ENCODE assay signal across 9 cellular contexts in genomic region chr3:50570508-50571279, GRCh38. TPM values are rescaled to one million over a fixed set of nuclear protein-coding genes. Genes with fewer than 3 reads are reported as not detected.
A peak's percentile ranks its signal among the peaks of the same experiment; 100 is the strongest.
DNase-seq lines count a peak whose midpoint lies in the region; ATAC-seq and TF ChIP-seq lines count a peak whose summit lies in the region.
"Had no signal": no experiment of that assay in that cellular context is flagged by ENCODE, and none has a peak within 500 bp of the region (broad histone marks: within the 10 kb centered on the region; RNA-seq: fewer than 3 reads in every experiment).

No MANE protein-coding gene starts in this region.

- peaks cover 57% of the 10 kb centered on the region for H3K4me1 Mint-ChIP-seq in activated CD8-positive, alpha-beta T cell treated with anti-CD3 and anti-CD28 coated beads for 36 hours (ENCODE audit: low read depth)
- peaks cover 3% of the 10 kb centered on the region for H3K4me1 Mint-ChIP-seq in glutamatergic neuron (ENCODE audit: low read depth, unreplicated experiment)

- H3K4me3 Mint-ChIP-seq in activated CD8-positive, alpha-beta T cell treated with anti-CD3 and anti-CD28 coated beads for 36 hours: peak overlapping the region; percentile 91
- peak overlapping the region; percentile 94 for H3K4me3 Mint-ChIP-seq in glutamatergic neuron (ENCODE audit: unreplicated experiment)

- peak; percentile 68 for DNase-seq in activated CD8-positive, alpha-beta memory T cell treated with anti-CD3 and anti-CD28 coated beads for 24 hours
- DNase-seq in activated CD8-positive, alpha-beta memory T cell treated with anti-CD3 and anti-CD28 coated beads, Interleukin-2, amount 50 U/mL, for 4 hours: no peak
- DNase-seq in activated CD8-positive, alpha-beta T cell treated with anti-CD3 and anti-CD28 coated beads for 36 hours: peak; percentile 30
- DNase-seq in glutamatergic neuron (no peak), NCI-H1436 treated with DMSO at 0.1 percent for 48 hours (lab: John Stamatoyannopoulos, UW) (no peak), amygdala (lab: John Stamatoyannopoulos, UW) (no peak)
- DNase-seq in stimulated activated naive CD8-positive, alpha-beta T cell treated with anti-CD3 and anti-CD28 coated beads, Interleukin-15, Interleukin-2, amounts not matched to agents 100 U/mL and 50 U/mL, for 24 hours: peak; percentile 28
- no peak for DNase-seq in stimulated activated CD4-positive, alpha-beta T cell treated with anti-CD3 and anti-CD28 coated beads, Interleukin-12 subunit alpha, Interleukin-12 subunit beta, amount 100 ng/mL, for 4 hours
- DNase-seq: C1 segment of cervical spinal cord had no signal

- no peaks in the 10 kb centered on the region for H3K9me3 Mint-ChIP-seq in activated CD8-positive, alpha-beta T cell treated with anti-CD3 and anti-CD28 coated beads for 36 hours
- peaks cover 6% of the 10 kb centered on the region for H3K9me3 Mint-ChIP-seq in glutamatergic neuron (ENCODE audit: unreplicated experiment)

- no peak for ATAC-seq in activated CD8-positive, alpha-beta T cell treated with anti-CD3 and anti-CD28 coated beads for 36 hours
- ATAC-seq in stimulated activated naive CD8-positive, alpha-beta T cell treated with anti-CD3 and anti-CD28 coated beads, Interleukin-15, Interleukin-2, amounts not matched to agents 100 U/mL and 50 U/mL, for 24 hours: no peak

- POLR2A ChIA-PET in activated CD8-positive, alpha-beta T cell treated with anti-CD3 and anti-CD28 coated beads for 36 hours (lab: Charles Lee): interaction anchor here (0.8 to 18.9 kb wide), 14 partner anchors 8 to 232 kb away, joined by 3 to 2276 read pairs (median 7); partner anchors contain the start of genes CISH, MAPKAPK3, RASSF1 and ZMYND10

- peak overlapping the region; percentile 93 for H3K27ac Mint-ChIP-seq in activated CD8-positive, alpha-beta T cell treated with anti-CD3 and anti-CD28 coated beads for 36 hours
- peak overlapping the region; percentile 52 for H3K27ac Mint-ChIP-seq in glutamatergic neuron (ENCODE audit: unreplicated experiment)

- H3K36me3 Mint-ChIP-seq in activated CD8-positive, alpha-beta T cell treated with anti-CD3 and anti-CD28 coated beads for 36 hours (ENCODE audit: low read depth): peaks cover 67% of the 10 kb centered on the region
- H3K36me3 Mint-ChIP-seq in glutamatergic neuron (ENCODE audit: unreplicated experiment): no peaks in the 10 kb centered on the region

- CTCF ChIA-PET in activated CD8-positive, alpha-beta T cell treated with anti-CD3 and anti-CD28 coated beads for 36 hours (lab: Charles Lee): interaction anchor here (0.8 to 14.6 kb wide), 6 partner anchors 19 to 82 kb away, joined by 3 to 769 read pairs (median 22); partner anchors contain the start of genes CISH and MAPKAPK3

- intact Hi-C loops in activated CD8-positive, alpha-beta T cell treated with anti-CD3 and anti-CD28 coated beads for 36 hours (cut with micrococcal nuclease): no loop called here

- no peak for TF ChIP-seq CTCF in activated CD8-positive, alpha-beta T cell treated with anti-CD3 and anti-CD28 coated beads for 36 hours (IDR thresholded peaks at IDR 0.05)
- TF ChIP-seq CTCF in glutamatergic neuron (IDR thresholded peaks at IDR 0.05; ENCODE audit: partially characterized antibody, unreplicated experiment): no peak

- H3K27me3 Mint-ChIP-seq in activated CD8-positive, alpha-beta T cell treated with anti-CD3 and anti-CD28 coated beads for 36 hours: peaks cover 2% of the 10 kb centered on the region
- H3K27me3 Mint-ChIP-seq in glutamatergic neuron (ENCODE audit: unreplicated experiment): no peaks in the 10 kb centered on the region

RNA-seq across cellular contexts. Expression of gene HEMK1, which starts 1.4 kb away (rescaled TPM):
- 100 to 1,000 TPM in 1 of 2 experiments, 10 to 100 TPM in 1; 97.1 to 101 TPM for total RNA-seq in activated CD8-positive, alpha-beta T cell treated with anti-CD3 and anti-CD28 coated beads for 36 hours
- 21.1 TPM for total RNA-seq in glutamatergic neuron (ENCODE audit: unreplicated experiment)

RNA-seq across cellular contexts. Expression of gene C3orf18, which starts 3.1 kb away (rescaled TPM):
- 10 to 100 TPM; 37.9 to 41.3 TPM for total RNA-seq in activated CD8-positive, alpha-beta T cell treated with anti-CD3 and anti-CD28 coated beads for 36 hours
- total RNA-seq in glutamatergic neuron (ENCODE audit: unreplicated experiment): 13.0 TPM

RNA-seq across cellular contexts. Expression of gene CISH, which starts 40.9 kb away (rescaled TPM):
- 100 to 1,000 TPM; 307 to 308 TPM for total RNA-seq in activated CD8-positive, alpha-beta T cell treated with anti-CD3 and anti-CD28 coated beads for 36 hours
- 6.0 TPM for total RNA-seq in glutamatergic neuron (ENCODE audit: unreplicated experiment)

RNA-seq across cellular contexts. Expression of gene MAPKAPK3, which starts 46.3 kb away (rescaled TPM):
- 100 to 1,000 TPM; 204 to 205 TPM for total RNA-seq in activated CD8-positive, alpha-beta T cell treated with anti-CD3 and anti-CD28 coated beads for 36 hours
- 10.7 TPM for total RNA-seq in glutamatergic neuron (ENCODE audit: unreplicated experiment)

Comparison
In these comparisons a context has a peak if more than half of its experiments do, and no peak if none do; other contexts are left out.
1. DNase-seq: peak in activated CD8-positive, alpha-beta memory T cell treated with anti-CD3 and anti-CD28 coated beads for 24 hours (single experiment), activated CD8-positive, alpha-beta T cell treated with anti-CD3 and anti-CD28 coated beads for 36 hours (single experiment) and stimulated activated naive CD8-positive, alpha-beta T cell treated with anti-CD3 and anti-CD28 coated beads, Interleukin-15, Interleukin-2, amounts not matched to agents 100 U/mL and 50 U/mL, for 24 hours (single experiment); none in activated CD8-positive, alpha-beta memory T cell treated with anti-CD3 and anti-CD28 coated beads, Interleukin-2, amount 50 U/mL, for 4 hours (single experiment), glutamatergic neuron (single experiment), NCI-H1436 treated with DMSO at 0.1 percent for 48 hours (single experiment), stimulated activated CD4-positive, alpha-beta T cell treated with anti-CD3 and anti-CD28 coated beads, Interleukin-12 subunit alpha, Interleukin-12 subunit beta, amount 100 ng/mL, for 4 hours (single experiment) and amygdala (0 of 56).
2. RNA of gene CISH, which starts 40.9 kb away (total RNA-seq): 307 to 308 TPM in activated CD8-positive, alpha-beta T cell treated with anti-CD3 and anti-CD28 coated beads for 36 hours; 6.0 TPM in glutamatergic neuron (single experiment); every median in the first group is over 10 times any median in the second.